1 cellular context compared by ENCODE assay signal in the genomic region with DNA sequence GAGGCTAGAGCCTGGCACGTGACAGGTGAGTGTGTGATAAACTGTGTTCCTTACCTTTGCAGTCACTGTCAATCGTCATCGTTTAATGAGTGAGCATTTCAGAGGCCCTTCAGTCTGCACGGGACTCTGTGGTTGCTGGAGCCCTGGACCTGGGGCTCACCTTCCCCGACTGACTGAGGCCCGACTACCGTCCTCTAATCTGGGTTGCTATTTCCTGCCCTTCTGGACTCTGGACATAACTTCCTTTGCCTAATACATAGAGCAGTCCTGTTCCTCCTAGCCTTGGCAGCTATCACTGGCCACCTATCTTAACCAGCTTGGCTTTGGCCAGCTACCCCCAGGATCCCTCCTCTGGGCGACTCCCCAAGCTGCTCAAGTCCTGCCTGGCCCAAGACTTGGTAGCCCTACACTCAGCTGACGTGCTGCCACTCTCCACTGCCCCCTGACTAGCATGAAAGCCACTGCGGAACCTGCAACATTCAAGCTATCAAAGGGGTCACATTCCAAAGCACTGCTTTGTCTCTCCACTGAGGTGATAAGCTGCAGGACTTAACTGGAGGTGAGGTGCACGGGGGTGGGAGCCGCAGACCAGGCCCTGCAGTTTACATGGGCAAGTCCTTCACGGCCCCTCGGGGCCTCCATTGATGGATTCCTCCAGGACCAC.
A peak's percentile ranks its signal among the peaks of the same experiment; 100 is the strongest.
TF ChIP-seq lines count a peak whose summit lies in the region.

No MANE protein-coding gene starts in this region.

TF ChIP-seq in HepG2, 621 proteins besides CTCF, POLR2A, EP300 and RAD21 (continued from another document and continues in another):
- TF ChIP-seq, protein P1, sequence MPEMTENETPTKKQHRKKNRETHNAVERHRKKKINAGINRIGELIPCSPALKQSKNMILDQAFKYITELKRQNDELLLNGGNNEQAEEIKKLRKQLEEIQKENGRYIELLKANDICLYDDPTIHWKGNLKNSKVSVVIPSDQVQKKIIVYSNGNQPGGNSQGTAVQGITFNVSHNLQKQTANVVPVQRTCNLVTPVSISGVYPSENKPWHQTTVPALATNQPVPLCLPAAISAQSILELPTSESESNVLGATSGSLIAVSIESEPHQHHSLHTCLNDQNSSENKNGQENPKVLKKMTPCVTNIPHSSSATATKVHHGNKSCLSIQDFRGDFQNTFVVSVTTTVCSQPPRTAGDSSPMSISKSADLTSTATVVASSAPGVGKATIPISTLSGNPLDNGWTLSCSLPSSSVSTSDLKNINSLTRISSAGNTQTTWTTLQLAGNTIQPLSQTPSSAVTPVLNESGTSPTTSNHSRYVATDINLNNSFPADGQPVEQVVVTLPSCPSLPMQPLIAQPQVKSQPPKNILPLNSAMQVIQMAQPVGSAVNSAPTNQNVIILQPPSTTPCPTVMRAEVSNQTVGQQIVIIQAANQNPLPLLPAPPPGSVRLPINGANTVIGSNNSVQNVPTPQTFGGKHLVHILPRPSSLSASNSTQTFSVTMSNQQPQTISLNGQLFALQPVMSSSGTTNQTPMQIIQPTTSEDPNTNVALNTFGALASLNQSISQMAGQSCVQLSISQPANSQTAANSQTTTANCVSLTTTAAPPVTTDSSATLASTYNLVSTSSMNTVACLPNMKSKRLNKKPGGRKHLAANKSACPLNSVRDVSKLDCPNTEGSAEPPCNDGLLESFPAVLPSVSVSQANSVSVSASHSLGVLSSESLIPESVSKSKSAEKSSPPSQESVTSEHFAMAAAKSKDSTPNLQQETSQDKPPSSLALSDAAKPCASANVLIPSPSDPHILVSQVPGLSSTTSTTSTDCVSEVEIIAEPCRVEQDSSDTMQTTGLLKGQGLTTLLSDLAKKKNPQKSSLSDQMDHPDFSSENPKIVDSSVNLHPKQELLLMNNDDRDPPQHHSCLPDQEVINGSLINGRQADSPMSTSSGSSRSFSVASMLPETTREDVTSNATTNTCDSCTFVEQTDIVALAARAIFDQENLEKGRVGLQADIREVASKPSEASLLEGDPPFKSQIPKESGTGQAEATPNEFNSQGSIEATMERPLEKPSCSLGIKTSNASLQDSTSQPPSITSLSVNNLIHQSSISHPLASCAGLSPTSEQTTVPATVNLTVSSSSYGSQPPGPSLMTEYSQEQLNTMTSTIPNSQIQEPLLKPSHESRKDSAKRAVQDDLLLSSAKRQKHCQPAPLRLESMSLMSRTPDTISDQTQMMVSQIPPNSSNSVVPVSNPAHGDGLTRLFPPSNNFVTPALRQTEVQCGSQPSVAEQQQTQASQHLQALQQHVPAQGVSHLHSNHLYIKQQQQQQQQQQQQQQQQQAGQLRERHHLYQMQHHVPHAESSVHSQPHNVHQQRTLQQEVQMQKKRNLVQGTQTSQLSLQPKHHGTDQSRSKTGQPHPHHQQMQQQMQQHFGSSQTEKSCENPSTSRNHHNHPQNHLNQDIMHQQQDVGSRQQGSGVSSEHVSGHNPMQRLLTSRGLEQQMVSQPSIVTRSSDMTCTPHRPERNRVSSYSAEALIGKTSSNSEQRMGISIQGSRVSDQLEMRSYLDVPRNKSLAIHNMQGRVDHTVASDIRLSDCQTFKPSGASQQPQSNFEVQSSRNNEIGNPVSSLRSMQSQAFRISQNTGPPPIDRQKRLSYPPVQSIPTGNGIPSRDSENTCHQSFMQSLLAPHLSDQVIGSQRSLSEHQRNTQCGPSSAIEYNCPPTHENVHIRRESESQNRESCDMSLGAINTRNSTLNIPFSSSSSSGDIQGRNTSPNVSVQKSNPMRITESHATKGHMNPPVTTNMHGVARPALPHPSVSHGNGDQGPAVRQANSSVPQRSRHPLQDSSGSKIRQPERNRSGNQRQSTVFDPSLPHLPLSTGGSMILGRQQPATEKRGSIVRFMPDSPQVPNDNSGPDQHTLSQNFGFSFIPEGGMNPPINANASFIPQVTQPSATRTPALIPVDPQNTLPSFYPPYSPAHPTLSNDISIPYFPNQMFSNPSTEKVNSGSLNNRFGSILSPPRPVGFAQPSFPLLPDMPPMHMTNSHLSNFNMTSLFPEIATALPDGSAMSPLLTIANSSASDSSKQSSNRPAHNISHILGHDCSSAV (CRISPR knock-in tag; IDR thresholded peaks at IDR 0.05; ENCODE audit: borderline replicate concordance) = no peak
- TF ChIP-seq, protein P2, sequence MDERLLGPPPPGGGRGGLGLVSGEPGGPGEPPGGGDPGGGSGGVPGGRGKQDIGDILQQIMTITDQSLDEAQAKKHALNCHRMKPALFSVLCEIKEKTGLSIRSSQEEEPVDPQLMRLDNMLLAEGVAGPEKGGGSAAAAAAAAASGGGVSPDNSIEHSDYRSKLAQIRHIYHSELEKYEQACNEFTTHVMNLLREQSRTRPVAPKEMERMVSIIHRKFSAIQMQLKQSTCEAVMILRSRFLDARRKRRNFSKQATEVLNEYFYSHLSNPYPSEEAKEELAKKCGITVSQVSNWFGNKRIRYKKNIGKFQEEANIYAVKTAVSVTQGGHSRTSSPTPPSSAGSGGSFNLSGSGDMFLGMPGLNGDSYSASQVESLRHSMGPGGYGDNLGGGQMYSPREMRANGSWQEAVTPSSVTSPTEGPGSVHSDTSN (CRISPR knock-in tag; IDR thresholded peaks at IDR 0.05) = no peak
- TF ChIP-seq RNF2 (conservative IDR thresholded peaks at IDR 0.05; ENCODE audit: low read depth) = no peak
- TF ChIP-seq TCF7L2 (IDR thresholded peaks at IDR 0.05; ENCODE audit: low read depth, low read length) = no peak
- TF ChIP-seq LCORL (IDR thresholded peaks at IDR 0.05) = no peak
- TF ChIP-seq LCORL (CRISPR knock-in tag; IDR thresholded peaks at IDR 0.05) = peak; percentile 91
- TF ChIP-seq, protein P3, sequence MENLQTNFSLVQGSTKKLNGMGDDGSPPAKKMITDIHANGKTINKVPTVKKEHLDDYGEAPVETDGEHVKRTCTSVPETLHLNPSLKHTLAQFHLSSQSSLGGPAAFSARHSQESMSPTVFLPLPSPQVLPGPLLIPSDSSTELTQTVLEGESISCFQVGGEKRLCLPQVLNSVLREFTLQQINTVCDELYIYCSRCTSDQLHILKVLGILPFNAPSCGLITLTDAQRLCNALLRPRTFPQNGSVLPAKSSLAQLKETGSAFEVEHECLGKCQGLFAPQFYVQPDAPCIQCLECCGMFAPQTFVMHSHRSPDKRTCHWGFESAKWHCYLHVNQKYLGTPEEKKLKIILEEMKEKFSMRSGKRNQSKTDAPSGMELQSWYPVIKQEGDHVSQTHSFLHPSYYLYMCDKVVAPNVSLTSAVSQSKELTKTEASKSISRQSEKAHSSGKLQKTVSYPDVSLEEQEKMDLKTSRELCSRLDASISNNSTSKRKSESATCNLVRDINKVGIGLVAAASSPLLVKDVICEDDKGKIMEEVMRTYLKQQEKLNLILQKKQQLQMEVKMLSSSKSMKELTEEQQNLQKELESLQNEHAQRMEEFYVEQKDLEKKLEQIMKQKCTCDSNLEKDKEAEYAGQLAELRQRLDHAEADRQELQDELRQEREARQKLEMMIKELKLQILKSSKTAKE (CRISPR knock-in tag; IDR thresholded peaks at IDR 0.05; ENCODE audit: borderline replicate concordance) = peak; percentile 9; the same call in 1 of the 2 replicates
- peak; percentile 72; the same call in 1 of the 2 replicates for TF ChIP-seq ZNF430 (CRISPR knock-in tag; IDR thresholded peaks at IDR 0.05)
- TF ChIP-seq NFYB (CRISPR knock-in tag; IDR thresholded peaks at IDR 0.05) = no peak
- TF ChIP-seq KAT2B (IDR thresholded peaks at IDR 0.05; ENCODE audit: borderline replicate concordance, low read depth, low read length) = no peak
- TF ChIP-seq SAP130 (CRISPR knock-in tag; IDR thresholded peaks at IDR 0.05; ENCODE audit: low read depth) = peak; percentile 81
- TF ChIP-seq PCBP1 (IDR thresholded peaks at IDR 0.05; ENCODE audit: borderline replicate concordance, low read depth, low read length) = no peak
- TF ChIP-seq ZNF737 (CRISPR knock-in tag; IDR thresholded peaks at IDR 0.05; ENCODE audit: borderline replicate concordance) = no peak
- TF ChIP-seq, protein P4, sequence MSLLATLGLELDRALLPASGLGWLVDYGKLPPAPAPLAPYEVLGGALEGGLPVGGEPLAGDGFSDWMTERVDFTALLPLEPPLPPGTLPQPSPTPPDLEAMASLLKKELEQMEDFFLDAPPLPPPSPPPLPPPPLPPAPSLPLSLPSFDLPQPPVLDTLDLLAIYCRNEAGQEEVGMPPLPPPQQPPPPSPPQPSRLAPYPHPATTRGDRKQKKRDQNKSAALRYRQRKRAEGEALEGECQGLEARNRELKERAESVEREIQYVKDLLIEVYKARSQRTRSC (CRISPR knock-in tag; IDR thresholded peaks at IDR 0.05; ENCODE audit: low read depth) = no peak
- no peak for TF ChIP-seq HDAC6 (IDR thresholded peaks at IDR 0.05; ENCODE audit: low read depth, low read length)
- TF ChIP-seq MIER3 (CRISPR knock-in tag; IDR thresholded peaks at IDR 0.05; ENCODE audit: borderline replicate concordance) = no peak
- TF ChIP-seq, protein P5, sequence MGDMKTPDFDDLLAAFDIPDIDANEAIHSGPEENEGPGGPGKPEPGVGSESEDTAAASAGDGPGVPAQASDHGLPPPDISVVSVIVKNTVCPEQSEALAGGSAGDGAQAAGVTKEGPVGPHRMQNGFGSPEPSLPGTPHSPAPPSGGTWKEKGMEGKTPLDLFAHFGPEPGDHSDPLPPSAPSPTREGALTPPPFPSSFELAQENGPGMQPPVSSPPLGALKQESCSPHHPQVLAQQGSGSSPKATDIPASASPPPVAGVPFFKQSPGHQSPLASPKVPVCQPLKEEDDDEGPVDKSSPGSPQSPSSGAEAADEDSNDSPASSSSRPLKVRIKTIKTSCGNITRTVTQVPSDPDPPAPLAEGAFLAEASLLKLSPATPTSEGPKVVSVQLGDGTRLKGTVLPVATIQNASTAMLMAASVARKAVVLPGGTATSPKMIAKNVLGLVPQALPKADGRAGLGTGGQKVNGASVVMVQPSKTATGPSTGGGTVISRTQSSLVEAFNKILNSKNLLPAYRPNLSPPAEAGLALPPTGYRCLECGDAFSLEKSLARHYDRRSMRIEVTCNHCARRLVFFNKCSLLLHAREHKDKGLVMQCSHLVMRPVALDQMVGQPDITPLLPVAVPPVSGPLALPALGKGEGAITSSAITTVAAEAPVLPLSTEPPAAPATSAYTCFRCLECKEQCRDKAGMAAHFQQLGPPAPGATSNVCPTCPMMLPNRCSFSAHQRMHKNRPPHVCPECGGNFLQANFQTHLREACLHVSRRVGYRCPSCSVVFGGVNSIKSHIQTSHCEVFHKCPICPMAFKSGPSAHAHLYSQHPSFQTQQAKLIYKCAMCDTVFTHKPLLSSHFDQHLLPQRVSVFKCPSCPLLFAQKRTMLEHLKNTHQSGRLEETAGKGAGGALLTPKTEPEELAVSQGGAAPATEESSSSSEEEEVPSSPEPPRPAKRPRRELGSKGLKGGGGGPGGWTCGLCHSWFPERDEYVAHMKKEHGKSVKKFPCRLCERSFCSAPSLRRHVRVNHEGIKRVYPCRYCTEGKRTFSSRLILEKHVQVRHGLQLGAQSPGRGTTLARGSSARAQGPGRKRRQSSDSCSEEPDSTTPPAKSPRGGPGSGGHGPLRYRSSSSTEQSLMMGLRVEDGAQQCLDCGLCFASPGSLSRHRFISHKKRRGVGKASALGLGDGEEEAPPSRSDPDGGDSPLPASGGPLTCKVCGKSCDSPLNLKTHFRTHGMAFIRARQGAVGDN (CRISPR knock-in tag; IDR thresholded peaks at IDR 0.05) = peak; percentile 98
- TF ChIP-seq TARDBP (CRISPR knock-in tag; IDR thresholded peaks at IDR 0.05) = peak; percentile 91
- no peak for TF ChIP-seq CBX1 (IDR thresholded peaks at IDR 0.05; ENCODE audit: low read depth)
- TF ChIP-seq, protein P6, sequence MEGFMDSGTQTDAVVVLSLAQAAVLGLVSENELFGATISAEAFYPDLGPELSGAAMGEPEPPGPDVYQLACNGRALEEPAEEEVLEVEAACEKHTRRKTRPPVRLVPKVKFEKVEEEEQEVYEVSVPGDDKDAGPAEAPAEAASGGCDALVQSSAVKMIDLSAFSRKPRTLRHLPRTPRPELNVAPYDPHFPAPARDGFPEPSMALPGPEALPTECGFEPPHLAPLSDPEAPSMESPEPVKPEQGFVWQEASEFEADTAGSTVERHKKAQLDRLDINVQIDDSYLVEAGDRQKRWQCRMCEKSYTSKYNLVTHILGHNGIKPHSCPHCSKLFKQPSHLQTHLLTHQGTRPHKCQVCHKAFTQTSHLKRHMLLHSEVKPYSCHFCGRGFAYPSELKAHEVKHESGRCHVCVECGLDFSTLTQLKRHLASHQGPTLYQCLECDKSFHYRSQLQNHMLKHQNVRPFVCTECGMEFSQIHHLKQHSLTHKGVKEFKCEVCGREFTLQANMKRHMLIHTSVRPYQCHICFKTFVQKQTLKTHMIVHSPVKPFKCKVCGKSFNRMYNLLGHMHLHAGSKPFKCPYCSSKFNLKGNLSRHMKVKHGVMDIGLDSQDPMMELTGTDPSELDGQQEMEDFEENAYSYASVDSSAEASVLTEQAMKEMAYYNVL (CRISPR knock-in tag; IDR thresholded peaks at IDR 0.05; ENCODE audit: borderline replicate concordance) = peak; percentile 81
- TF ChIP-seq NFIC (IDR thresholded peaks at IDR 0.05; ENCODE audit: low read length) = no peak; the same call in 1 of the 2 replicates
- TF ChIP-seq TCF12 (IDR thresholded peaks at IDR 0.05) = no peak
- peak; percentile 85; the same call in 1 of the 2 replicates for TF ChIP-seq TCF12 (CRISPR knock-in tag; IDR thresholded peaks at IDR 0.05)
- TF ChIP-seq, protein P7, sequence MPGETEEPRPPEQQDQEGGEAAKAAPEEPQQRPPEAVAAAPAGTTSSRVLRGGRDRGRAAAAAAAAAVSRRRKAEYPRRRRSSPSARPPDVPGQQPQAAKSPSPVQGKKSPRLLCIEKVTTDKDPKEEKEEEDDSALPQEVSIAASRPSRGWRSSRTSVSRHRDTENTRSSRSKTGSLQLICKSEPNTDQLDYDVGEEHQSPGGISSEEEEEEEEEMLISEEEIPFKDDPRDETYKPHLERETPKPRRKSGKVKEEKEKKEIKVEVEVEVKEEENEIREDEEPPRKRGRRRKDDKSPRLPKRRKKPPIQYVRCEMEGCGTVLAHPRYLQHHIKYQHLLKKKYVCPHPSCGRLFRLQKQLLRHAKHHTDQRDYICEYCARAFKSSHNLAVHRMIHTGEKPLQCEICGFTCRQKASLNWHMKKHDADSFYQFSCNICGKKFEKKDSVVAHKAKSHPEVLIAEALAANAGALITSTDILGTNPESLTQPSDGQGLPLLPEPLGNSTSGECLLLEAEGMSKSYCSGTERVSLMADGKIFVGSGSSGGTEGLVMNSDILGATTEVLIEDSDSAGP (CRISPR knock-in tag; IDR thresholded peaks at IDR 0.05; ENCODE audit: borderline replicate concordance) = peak; percentile 81
- TF ChIP-seq CENPT (CRISPR knock-in tag; IDR thresholded peaks at IDR 0.05; ENCODE audit: low read depth) = no peak
- TF ChIP-seq NR1H2 (CRISPR knock-in tag; IDR thresholded peaks at IDR 0.05; ENCODE audit: borderline replicate concordance, low read depth) = no peak
- peak; percentile 39; the same call in 1 of the 2 replicates for TF ChIP-seq SMC3 (IDR thresholded peaks at IDR 0.05; ENCODE audit: low read length)
- peak; percentile 80; the same call in 1 of the 2 replicates for TF ChIP-seq ZNF232 (CRISPR knock-in tag; IDR thresholded peaks at IDR 0.05; ENCODE audit: borderline replicate concordance)
- TF ChIP-seq ISL2 (CRISPR knock-in tag; IDR thresholded peaks at IDR 0.05) = no peak; the same call in 1 of the 2 replicates
- no peak for TF ChIP-seq ZNF383 (CRISPR knock-in tag; IDR thresholded peaks at IDR 0.05; ENCODE audit: borderline replicate concordance)
- TF ChIP-seq ZSCAN20 (CRISPR knock-in tag; IDR thresholded peaks at IDR 0.05; ENCODE audit: borderline replicate concordance) = no peak
- TF ChIP-seq, protein P8, sequence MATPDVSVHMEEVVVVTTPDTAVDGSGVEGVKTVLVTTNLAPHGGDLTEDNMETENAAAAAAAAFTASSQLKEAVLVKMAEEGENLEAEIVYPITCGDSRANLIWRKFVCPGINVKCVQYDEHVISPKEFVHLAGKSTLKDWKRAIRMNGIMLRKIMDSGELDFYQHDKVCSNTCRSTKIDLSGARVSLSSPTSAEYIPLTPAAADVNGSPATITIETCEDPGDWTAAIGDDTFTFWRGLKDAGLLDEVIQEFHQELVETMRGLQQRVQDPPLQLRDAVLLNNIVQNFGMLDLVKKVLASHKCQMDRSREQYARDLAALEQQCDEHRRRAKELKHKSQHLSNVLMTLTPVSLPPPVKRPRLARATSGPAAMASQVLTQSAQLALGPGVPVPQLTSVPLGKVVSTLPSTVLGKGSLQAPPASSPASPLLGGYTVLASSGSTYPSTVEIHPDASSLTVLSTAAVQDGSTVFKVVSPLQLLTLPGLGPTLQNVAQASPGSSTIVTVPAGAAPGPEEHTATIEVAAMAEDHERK (CRISPR knock-in tag; IDR thresholded peaks at IDR 0.05; ENCODE audit: low read depth) = no peak
- no peak for TF ChIP-seq RFXANK (CRISPR knock-in tag; IDR thresholded peaks at IDR 0.05)
